ENCODE assay signal across 21 cellular contexts in genomic region chr14:89178802-89179201, GRCh38.
A peak's percentile ranks its signal among the peaks of the same experiment; 100 is the strongest.
DNase-seq lines count a peak whose midpoint lies in the region; ATAC-seq and TF ChIP-seq lines count a peak whose summit lies in the region.
"Had no signal": no experiment of that assay in that cellular context is flagged by ENCODE, and none has a peak within 500 bp of the region (broad histone marks: within the 10 kb centered on the region; RNA-seq: fewer than 3 reads in every experiment).

No MANE protein-coding gene starts in this region.

- POLR2A ChIA-PET in CD4-positive, alpha-beta T cell (lab: Charles Lee), result no interaction called here

- no peaks in the 10 kb centered on the region for H3K36me3 ChIP-seq in aorta (ENCODE audit: control insufficient read depth in 1 of 2, insufficient read depth in 2 of 2, low read length in 1 of 2)

- WGBS in aorta, 2 donors, result 0 to 9% methylated on average over 1 of the region's 1 CpG

- H3K27me3 Mint-ChIP-seq in CD4-positive, alpha-beta T cell, result no peaks in the 10 kb centered on the region
- H3K27me3 Mint-ChIP-seq: activated naive CD4-positive, alpha-beta T cell treated with anti-CD3 and anti-CD28 coated beads, Interleukin-2, amount 50 U/mL, for 24 hours; central memory CD8-positive, alpha-beta T cell had no signal

- TF ChIP-seq CTCF in CD4-positive, alpha-beta T cell (IDR thresholded peaks at IDR 0.05), result no peak
- TF ChIP-seq CTCF in omental fat pad (IDR thresholded peaks at IDR 0.05), result no peak

- no peak for DNase-seq in CD4-positive, alpha-beta T cell
- DNase-seq in M059J (ENCODE audit: low read depth) (peak; percentile 29), fibroblast of peridontal ligament (ENCODE audit: extremely low read depth) (peak; percentile 27), omental fat pad (ENCODE audit: low spot score) (no peak), SW 1271 (lab: John Stamatoyannopoulos, UW) (no peak), aorta (no peak)
- DNase-seq: activated CD4-positive, alpha-beta T cell treated with anti-CD3 and anti-CD28 coated beads for 4 hours; effector memory CD4-positive, alpha-beta T cell; heart right ventricle; Karpas-422; mucosa of descending colon; NCI-H1105 treated with DMSO at 0.1 percent for 48 hours; NCI-H2171; NCI-H748 treated with DMSO at 0.1 percent for 48 hours; occipital lobe; stimulated activated CD4-positive, alpha-beta T cell treated with anti-CD3 and anti-CD28 coated beads, Interleukin-2, amount 100 ng/mL, for 48 hours; T-helper 9 cell had no signal

- H3K9me3 ChIP-seq in CD4-positive, alpha-beta T cell (ENCODE audit: control insufficient read depth, low read length), result no peaks in the 10 kb centered on the region
- no peaks in the 10 kb centered on the region for H3K9me3 ChIP-seq in aorta (ENCODE audit: control insufficient read depth, low read length)
- H3K9me3 ChIP-seq: heart right ventricle, mucosa of descending colon had no signal

- CTCF ChIA-PET in CD4-positive, alpha-beta T cell (lab: Charles Lee), result no interaction called here

- H3K36me3 Mint-ChIP-seq in CD4-positive, alpha-beta T cell (ENCODE audit: low read depth), result peaks cover 84% of the 10 kb centered on the region

- no peak for ATAC-seq in CD4-positive, alpha-beta T cell (ENCODE audit: poor library complexity)
- peak; percentile 61 for ATAC-seq in omental fat pad (ENCODE audit: low FRiP score)
- ATAC-seq in aorta (ENCODE audit: low FRiP score), result no peak
- no peak for ATAC-seq in GM21423 (IDR thresholded peaks at IDR 0.05; ENCODE audit: unreplicated experiment)
- ATAC-seq: heart right ventricle, mucosa of descending colon had no signal

- H3K27ac Mint-ChIP-seq in CD4-positive, alpha-beta T cell, result peak overlapping the region; percentile 40
- H3K27ac Mint-ChIP-seq: activated naive CD4-positive, alpha-beta T cell treated with anti-CD3 and anti-CD28 coated beads, Interleukin-2, amount 50 U/mL, for 24 hours had no signal

- no peak overlapping the region for H3K27ac ChIP-seq in CD4-positive, alpha-beta T cell (ENCODE audit: low read depth, low read length)
- peak overlapping the region in 1 of 2 donors; percentile 71 for H3K27ac ChIP-seq in aorta (ENCODE audit: low read depth in 1 of 2, low read length in 2 of 2)
- H3K27ac ChIP-seq: C4-2B had no signal

- no peaks in the 10 kb centered on the region for H3K27me3 ChIP-seq in CD4-positive, alpha-beta T cell (ENCODE audit: control insufficient read depth, insufficient read depth, low read length)
- no peaks in the 10 kb centered on the region for H3K27me3 ChIP-seq in aorta (ENCODE audit: control insufficient read depth in 1 of 2, insufficient read depth in 2 of 2, low read length in 1 of 2)
- H3K27me3 ChIP-seq: heart right ventricle had no signal

- H3K9me3 Mint-ChIP-seq in CD4-positive, alpha-beta T cell, result no peaks in the 10 kb centered on the region
- H3K9me3 Mint-ChIP-seq: activated naive CD4-positive, alpha-beta T cell treated with anti-CD3 and anti-CD28 coated beads, Interleukin-2, amount 50 U/mL, for 24 hours; central memory CD8-positive, alpha-beta T cell had no signal

- peaks cover 0 to 2% of the 10 kb centered on the region in 2 donors for H3K4me1 ChIP-seq in aorta (ENCODE audit: control insufficient read depth in 1 of 2, insufficient read depth in 2 of 2, low read length in 2 of 2)

- no peak overlapping the region for H3K4me3 ChIP-seq in aorta (ENCODE audit: low read length in 2 of 2)
- H3K4me3 ChIP-seq: heart right ventricle, mucosa of descending colon had no signal

- no peak overlapping the region for H3K4me3 Mint-ChIP-seq in CD4-positive, alpha-beta T cell
- H3K4me3 Mint-ChIP-seq: activated naive CD4-positive, alpha-beta T cell treated with anti-CD3 and anti-CD28 coated beads, Interleukin-2, amount 50 U/mL, for 24 hours; central memory CD8-positive, alpha-beta T cell had no signal

- intact Hi-C loops in CD4-positive, alpha-beta T cell (cut with DNase I, micrococcal nuclease), result loop anchor here (2.0 to 10.0 kb wide), 5 partner anchors 137 to 723 kb away; no protein-coding TSS in a partner anchor
- intact Hi-C loops in aorta (cut with DNase I), result loop anchor here in 1 of 2 donors (5.0 kb wide), 1 partner anchor 137 kb away; no protein-coding TSS in a partner anchor

- H3K4me1 Mint-ChIP-seq in CD4-positive, alpha-beta T cell (ENCODE audit: low read depth), result peaks cover 35% of the 10 kb centered on the region

Comparison
In these comparisons a context has a peak if more than half of its experiments do, and no peak if none do; other contexts are left out.
1. DNase-seq: peak in M059J (single experiment) and fibroblast of peridontal ligament (single experiment); none in CD4-positive, alpha-beta T cell (0 of 10), omental fat pad (single experiment), SW 1271 (0 of 2) and aorta (0 of 2).